22 cellular contexts compared by ENCODE assay signal in genomic region chr17:17347234-17347955, GRCh38. TPM values are rescaled to one million over a fixed set of nuclear protein-coding genes. Genes with fewer than 3 reads are reported as not detected.
DNase-seq lines count a peak whose midpoint lies in the region; ATAC-seq and TF ChIP-seq lines count a peak whose summit lies in the region.
"Had no signal": no experiment of that assay in that cellular context is flagged by ENCODE, and none has a peak within 500 bp of the region (broad histone marks: within the 10 kb centered on the region; RNA-seq: fewer than 3 reads in every experiment).

No MANE protein-coding gene starts in this region.

- peaks cover 3% of the 10 kb centered on the region for H4K20me1 ChIP-seq in H9 (ENCODE audit: control insufficient read depth, insufficient read depth, insufficient read length)
- no peaks in the 10 kb centered on the region for H4K20me1 ChIP-seq in hepatocyte (ENCODE audit: insufficient read depth, poor library complexity, severe bottlenecking)

- no peak overlapping the region for H3K9ac ChIP-seq in H9 (ENCODE audit: extremely low read depth, insufficient read length, low read length)
- H3K9ac ChIP-seq: GM23248, KMS-11 had no signal

- H4K5ac ChIP-seq in H9 (ENCODE audit: insufficient read length, low read depth, low read length): no peak overlapping the region

- H3K79me2 ChIP-seq in H9 (ENCODE audit: insufficient read depth, low read length): no peaks in the 10 kb centered on the region
- H3K79me2 ChIP-seq in hepatocyte: no peaks in the 10 kb centered on the region

- H2BK12ac ChIP-seq in H9 (ENCODE audit: insufficient read length, low read depth, low read length): no peak overlapping the region

- H3T11ph ChIP-seq in H9 (ENCODE audit: low read length): no peak overlapping the region

- no peak overlapping the region for H2BK15ac ChIP-seq in H9 (ENCODE audit: low read depth, low read length)

- H4K8ac ChIP-seq in H9 (replicated peaks; ENCODE audit: insufficient read length, low read depth, low read length): no peak overlapping the region

- H3K4me3 ChIP-seq in hepatocyte: no peak overlapping the region
- H3K4me3 ChIP-seq: GM23248 had no signal

- H3K9me3 ChIP-seq in H9 (ENCODE audit: control insufficient read depth, low read depth, low read length): no peaks in the 10 kb centered on the region
- no peaks in the 10 kb centered on the region for H3K9me3 ChIP-seq in hepatocyte (ENCODE audit: low read depth)

- no peak for TF ChIP-seq CTCF in H9 (conservative IDR thresholded peaks at IDR 0.05)
- no peak for TF ChIP-seq CTCF in hepatocyte (IDR thresholded peaks at IDR 0.05; ENCODE audit: poor library complexity)

- H3K27ac Mint-ChIP-seq in H9: no peak overlapping the region
- H3K27ac Mint-ChIP-seq: CD8-positive, alpha-beta T cell had no signal

- no peaks in the 10 kb centered on the region for H3K79me1 ChIP-seq in H9 (ENCODE audit: insufficient read depth, low read depth, low read length, poor library complexity, severe bottlenecking)

- H3K36me3 Mint-ChIP-seq in H9 (ENCODE audit: insufficient read depth in 1 of 3, low read depth in 3 of 3): no peaks in the 10 kb centered on the region

- no peak overlapping the region for H2BK120ac ChIP-seq in H9 (ENCODE audit: low read depth, low read length, poor library complexity, severe bottlenecking)

- H2BK20ac ChIP-seq in H9 (ENCODE audit: low read depth, low read length, poor library complexity, severe bottlenecking): no peak overlapping the region

- H2BK5ac ChIP-seq in H9 (ENCODE audit: insufficient read length, low read length): no peak overlapping the region

- no peak overlapping the region for H3K4ac ChIP-seq in H9 (ENCODE audit: low read depth, low read length)

- no peak overlapping the region for H4K91ac ChIP-seq in H9 (ENCODE audit: insufficient read length, low read depth, low read length)

- no CpG with 5 or more reads among the region's 15 CpGs for WGBS in H9 (ENCODE audit: extremely low coverage, insufficient read length, low lambda C conversion rate)
- 91% methylated on average over 15 of the region's 15 CpGs for WGBS in hepatocyte (ENCODE audit: low lambda C conversion rate, missing lambda C conversion rate)

- ATAC-seq in GM18907 (IDR thresholded peaks at IDR 0.05; ENCODE audit: unreplicated experiment) (no peak), HG02870 (IDR thresholded peaks at IDR 0.05; ENCODE audit: unreplicated experiment) (no peak)
- ATAC-seq: CD8-positive, alpha-beta T cell had no signal

- no peaks in the 10 kb centered on the region for H3K27me3 ChIP-seq in H9 (ENCODE audit: insufficient read depth, low read length)
- H3K27me3 ChIP-seq in hepatocyte: no peaks in the 10 kb centered on the region

- no peak overlapping the region for H3K23ac ChIP-seq in H9 (ENCODE audit: insufficient read length, low read depth, low read length)

- no peak overlapping the region for H3K4me3 Mint-ChIP-seq in H9
- H3K4me3 Mint-ChIP-seq: CD8-positive, alpha-beta T cell had no signal

- no peak overlapping the region for H2AK5ac ChIP-seq in H9 (ENCODE audit: insufficient read length, low read length)

- DNase-seq in activated effector memory CD4-positive, alpha-beta T cell treated with anti-CD3 and anti-CD28 coated beads, Interleukin-2, amount 50 U/mL, for 16 hours: peak; percentile 57
- DNase-seq in activated effector memory CD4-positive, alpha-beta T cell treated with Interleukin-2 at 50 U/mL for 16 hours: no peak
- DNase-seq in H9 (peak; percentile 26), hepatocyte (ENCODE audit: low spot score) (peak; percentile 3), posterior vena cava (ENCODE audit: low spot score) (peak; percentile 20), NOMO-1 treated with DMSO at 0.1 percent for 48 hours (lab: John Stamatoyannopoulos, UW; ENCODE audit: unreplicated experiment) (no peak)
- DNase-seq: AML-193; C1 segment of cervical spinal cord; CD8-positive, alpha-beta T cell; DND-41; GM23248; HCEC 1CT; IMR-90; NCI-H1105; NCI-H2081; NCI-H2171; NCI-H345; NCI-H524 treated with DMSO at 0.1 percent for 48 hours; SHP77 treated with DMSO at 0.1 percent for 48 hours had no signal

- no peak overlapping the region for H3K18ac ChIP-seq in H9 (ENCODE audit: insufficient read length, low read depth, low read length)

- H3K9me2 ChIP-seq in hepatocyte (replicated peaks; ENCODE audit: insufficient read depth): no peaks in the 10 kb centered on the region

- H3K27ac ChIP-seq in H9 (ENCODE audit: insufficient read length, low read depth, low read length) (no peak overlapping the region), hepatocyte (no peak overlapping the region)
- H3K27ac ChIP-seq: GM23248, KMS-11 had no signal

- intact Hi-C loops in posterior vena cava (cut with DNase I): no loop called here

- H3K56ac ChIP-seq in H9 (ENCODE audit: insufficient read length, low read depth, low read length): no peak overlapping the region

- H3K4me1 Mint-ChIP-seq in H9: peaks cover 7 to 10% of the 10 kb centered on the region in 2 experiments

- no peak overlapping the region for H3K14ac ChIP-seq in H9 (ENCODE audit: insufficient read depth, low read length)

- H3K23me2 ChIP-seq in H9 (ENCODE audit: insufficient read length, low read depth, low read length, poor library complexity, severe bottlenecking): no peaks in the 10 kb centered on the region

- H2AFZ ChIP-seq in H9 (ENCODE audit: low read length) (no peak overlapping the region), hepatocyte (no peak overlapping the region)
- H2AFZ ChIP-seq: GM23248 had no signal

- no peaks in the 10 kb centered on the region for H3K9me3 Mint-ChIP-seq in H9
- H3K9me3 Mint-ChIP-seq: CD8-positive, alpha-beta T cell had no signal

- H3K27me3 Mint-ChIP-seq in H9 (ENCODE audit: low read depth): no peaks in the 10 kb centered on the region

- H3K36me3 ChIP-seq in hepatocyte (replicated peaks; ENCODE audit: insufficient read depth, low read depth): no peaks in the 10 kb centered on the region

- H3K4me1 ChIP-seq in H9 (ENCODE audit: insufficient read depth, low read length): no peaks in the 10 kb centered on the region
- peaks cover 4% of the 10 kb centered on the region for H3K4me1 ChIP-seq in hepatocyte (ENCODE audit: insufficient read depth)

- H3K4me2 ChIP-seq in H9 (ENCODE audit: insufficient read depth, insufficient read length, low read length) (no peak overlapping the region), hepatocyte (no peak overlapping the region)
- H3K4me2 ChIP-seq: KMS-11 had no signal

RNA-seq across cellular contexts. Expression of gene NT5M, which starts 44.2 kb away (rescaled TPM):
- total RNA-seq in H9 (2021) (6.6 and 7.8 TPM in 2 replicates), hepatocyte (2.6 and 3.4 TPM in 2 replicates), posterior vena cava (1 to 10 TPM; 2.8 to 3.0 TPM)
- 3.3 and 3.5 TPM in 2 replicates for polyA plus RNA-seq in hepatocyte

Comparison
In these comparisons a context has a peak if more than half of its experiments do, and no peak if none do; other contexts are left out.
1. DNase-seq: peak in activated effector memory CD4-positive, alpha-beta T cell treated with anti-CD3 and anti-CD28 coated beads, Interleukin-2, amount 50 U/mL, for 16 hours (single experiment), H9 (single experiment), hepatocyte (single experiment) and posterior vena cava (single experiment); none in activated effector memory CD4-positive, alpha-beta T cell treated with Interleukin-2 at 50 U/mL for 16 hours (single experiment) and NOMO-1 treated with DMSO at 0.1 percent for 48 hours (single experiment).